Comparison of ENCODE assay signal across 8 cellular contexts in the genomic region with DNA sequence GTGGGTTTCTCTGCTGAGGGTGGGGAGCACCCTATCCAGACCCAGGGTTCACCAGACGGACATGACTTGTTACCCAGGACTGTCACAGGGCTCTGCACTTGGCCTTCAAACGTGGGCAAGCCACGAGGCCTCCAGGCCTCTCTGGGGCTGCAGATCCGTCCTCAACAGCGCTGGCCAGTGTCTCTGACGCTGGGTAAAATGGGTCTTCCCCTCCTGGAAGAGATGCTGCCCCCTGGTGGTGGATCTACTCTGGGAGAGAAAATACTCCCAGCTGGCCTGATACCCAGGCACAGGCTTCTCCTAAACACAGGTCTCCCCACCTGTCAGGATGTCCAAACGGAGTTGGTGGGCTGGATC. TPM values are rescaled to one million over a fixed set of nuclear protein-coding genes. Genes with fewer than 3 reads are reported as not detected.
DNase-seq lines count a peak whose midpoint lies in the region; ATAC-seq and TF ChIP-seq lines count a peak whose summit lies in the region.

No MANE protein-coding gene starts in this region.

- H3K4me3 Mint-ChIP-seq in activated CD4-positive, alpha-beta T cell treated with anti-CD3 and anti-CD28 coated beads for 36 hours = no peak overlapping the region
- no peak overlapping the region for H3K4me3 Mint-ChIP-seq in chondrocyte (ENCODE audit: unreplicated experiment)

- H3K9me3 Mint-ChIP-seq in activated CD4-positive, alpha-beta T cell treated with anti-CD3 and anti-CD28 coated beads for 36 hours (ENCODE audit: low read depth) = no peaks in the 10 kb centered on the region
- H3K9me3 Mint-ChIP-seq in chondrocyte (ENCODE audit: low read depth) = no peaks in the 10 kb centered on the region

- no peak overlapping the region for H3K27ac Mint-ChIP-seq in activated CD4-positive, alpha-beta T cell treated with anti-CD3 and anti-CD28 coated beads for 36 hours
- H3K27ac Mint-ChIP-seq in chondrocyte (ENCODE audit: unreplicated experiment) = peak overlapping the region; percentile 81

- DNase-seq in GM10266 (ENCODE audit: extremely low spot score) (peak; percentile 87), NCI-H510A (lab: John Stamatoyannopoulos, UW) (peak; percentile 63), chondrocyte (ENCODE audit: low spot score) (no peak), left kidney (ENCODE audit: low read depth, low spot score) (peak; percentile 92)
- DNase-seq in activated CD4-positive, alpha-beta T cell treated with anti-CD3 and anti-CD28 coated beads for 36 hours = peak; percentile 92
- peak; percentile 96 to 97 for DNase-seq in stimulated activated CD4-positive, alpha-beta T cell treated with anti-CD3 and anti-CD28 coated beads, Interleukin-2, amount 100 ng/mL, for 48 hours

- ATAC-seq in HG02943 (IDR thresholded peaks at IDR 0.05; ENCODE audit: low read depth, unreplicated experiment) (peak; percentile 65), GM19455 (IDR thresholded peaks at IDR 0.05; ENCODE audit: unreplicated experiment) (no peak)
- ATAC-seq in activated CD4-positive, alpha-beta T cell treated with anti-CD3 and anti-CD28 coated beads for 36 hours = peak; percentile 85

- H3K27me3 Mint-ChIP-seq in activated CD4-positive, alpha-beta T cell treated with anti-CD3 and anti-CD28 coated beads for 36 hours = no peaks in the 10 kb centered on the region
- no peaks in the 10 kb centered on the region for H3K27me3 Mint-ChIP-seq in chondrocyte (ENCODE audit: low read depth)

- TF ChIP-seq CTCF in GM10266 (IDR thresholded peaks at IDR 0.05; ENCODE audit: control insufficient read depth, insufficient read depth, low read depth, missing control alignments) (peak; percentile 81), chondrocyte (IDR thresholded peaks at IDR 0.05) (peak; percentile 91)

- intact Hi-C loops in activated CD4-positive, alpha-beta T cell treated with anti-CD3 and anti-CD28 coated beads for 36 hours (cut with DNase I, micrococcal nuclease) = loop anchor here (1.0 to 10.0 kb wide), 6 partner anchors 53 to 455 kb away; a partner anchor contains a TSS

- peaks cover 10% of the 10 kb centered on the region for H3K4me1 Mint-ChIP-seq in activated CD4-positive, alpha-beta T cell treated with anti-CD3 and anti-CD28 coated beads for 36 hours
- peaks cover 49% of the 10 kb centered on the region for H3K4me1 Mint-ChIP-seq in chondrocyte (ENCODE audit: low read depth)

- POLR2A ChIA-PET in activated CD4-positive, alpha-beta T cell treated with anti-CD3 and anti-CD28 coated beads for 36 hours (lab: Charles Lee) = interaction anchor here (0.5 to 1.9 kb wide), 3 partner anchors 55 to 82 kb away, joined by 3 to 8 read pairs (median 3); no protein-coding TSS in a partner anchor

- CTCF ChIA-PET in activated CD4-positive, alpha-beta T cell treated with anti-CD3 and anti-CD28 coated beads for 36 hours (lab: Charles Lee) = interaction anchor here (0.5 to 8.5 kb wide), 23 partner anchors 10 to 533 kb away, joined by 3 to 145 read pairs (median 4); a partner anchor contains a TSS

- no peaks in the 10 kb centered on the region for H3K36me3 Mint-ChIP-seq in activated CD4-positive, alpha-beta T cell treated with anti-CD3 and anti-CD28 coated beads for 36 hours (ENCODE audit: low read depth)
- peaks cover 18% of the 10 kb centered on the region for H3K36me3 Mint-ChIP-seq in chondrocyte (ENCODE audit: low read depth)

RNA-seq across cellular contexts. Expression of a gene that starts 3.7 kb away (rescaled TPM):
- total RNA-seq in activated CD4-positive, alpha-beta T cell treated with anti-CD3 and anti-CD28 coated beads for 36 hours = not detected
- not detected in 3 replicates for total RNA-seq in chondrocyte

RNA-seq across cellular contexts. Expression of a gene that starts 25.7 kb away (rescaled TPM):
- 10 to 100 TPM; 16.4 to 19.3 TPM for total RNA-seq in activated CD4-positive, alpha-beta T cell treated with anti-CD3 and anti-CD28 coated beads for 36 hours
- 75.3 to 173 TPM (median 171 TPM) in 3 replicates for total RNA-seq in chondrocyte

RNA-seq across cellular contexts. Expression of a gene that starts 51.6 kb away (rescaled TPM):
- total RNA-seq in activated CD4-positive, alpha-beta T cell treated with anti-CD3 and anti-CD28 coated beads for 36 hours = 1 to 10 TPM; 2.8 to 3.1 TPM
- 5.1 to 7.2 TPM (median 7.1 TPM) in 3 replicates for total RNA-seq in chondrocyte
